Comparison of ENCODE assay signal across 15 cellular contexts in genomic region chr3:45497963-45498362, GRCh38.
DNase-seq lines count a peak whose midpoint lies in the region; FAIRE-seq and TF ChIP-seq lines count a peak whose summit lies in the region.
"Had no signal": no experiment of that assay in that cellular context is flagged by ENCODE, and none has a peak within 500 bp of the region (broad histone marks: within the 10 kb centered on the region; RNA-seq: fewer than 3 reads in every experiment).

No MANE protein-coding gene starts in this region.

- no peaks in the 10 kb centered on the region for H3K9me3 Mint-ChIP-seq in activated naive CD4-positive, alpha-beta T cell treated with anti-CD3 and anti-CD28 coated beads for 36 hours
- no peaks in the 10 kb centered on the region for H3K9me3 Mint-ChIP-seq in activated T-cell treated with anti-CD3 and anti-CD28 coated beads, Interleukin-2, amount 50 U/mL, for 24 hours
- H3K9me3 Mint-ChIP-seq: neural crest cell had no signal

- H3K4me3 Mint-ChIP-seq in activated naive CD4-positive, alpha-beta T cell treated with anti-CD3 and anti-CD28 coated beads for 36 hours: no peak overlapping the region
- H3K4me3 Mint-ChIP-seq in activated T-cell treated with anti-CD3 and anti-CD28 coated beads, Interleukin-2, amount 50 U/mL, for 24 hours: no peak overlapping the region
- H3K4me3 Mint-ChIP-seq: neural crest cell had no signal

- DNase-seq in activated naive CD4-positive, alpha-beta T cell treated with anti-CD3 and anti-CD28 coated beads for 36 hours: peak; percentile 54
- DNase-seq in activated naive CD4-positive, alpha-beta T cell treated with anti-CD3 and anti-CD28 coated beads, Interleukin-2, amount 50 U/mL, for 16 hours: no peak
- DNase-seq in activated T-cell treated with anti-CD3 and anti-CD28 coated beads, Interleukin-2, amount 50 U/mL, for 24 hours: no peak
- DNase-seq in fibroblast of villous mesenchyme (ENCODE audit: low read depth) (peak; percentile 33), SKM-1 treated with dmso at 0.1 percent for 144 hours (lab: John Stamatoyannopoulos, UW; ENCODE audit: unreplicated experiment) (no peak), urothelium cell line (ENCODE audit: low spot score) (no peak), NOMO-1 treated with DMSO at 0.1 percent for 48 hours (lab: John Stamatoyannopoulos, UW; ENCODE audit: unreplicated experiment) (no peak)
- DNase-seq: head of caudate nucleus, left cardiac atrium, SW 1271, upper lobe of left lung had no signal

- CTCF ChIA-PET in activated naive CD4-positive, alpha-beta T cell treated with anti-CD3 and anti-CD28 coated beads for 36 hours (lab: Charles Lee): interaction anchor here (1.8 kb wide), 1 partner anchor 13 kb away, joined by 13 read pairs; no protein-coding TSS in a partner anchor

- peaks cover 15% of the 10 kb centered on the region for H3K36me3 Mint-ChIP-seq in activated naive CD4-positive, alpha-beta T cell treated with anti-CD3 and anti-CD28 coated beads for 36 hours (ENCODE audit: low read depth)
- peaks cover 68% of the 10 kb centered on the region for H3K36me3 Mint-ChIP-seq in activated T-cell treated with anti-CD3 and anti-CD28 coated beads, Interleukin-2, amount 50 U/mL, for 24 hours (ENCODE audit: low read depth)

- FAIRE-seq in urothelium cell line (lab: Jason Lieb, UNC): no peak
- FAIRE-seq: GM12892, H1 had no signal

- peaks cover 21% of the 10 kb centered on the region for H3K36me3 ChIP-seq in thymus (ENCODE audit: control insufficient read depth, insufficient read depth)

- intact Hi-C loops in activated naive CD4-positive, alpha-beta T cell treated with anti-CD3 and anti-CD28 coated beads for 36 hours (cut with micrococcal nuclease): loop anchor here (2.0 to 5.0 kb wide), 2 partner anchors 273 to 286 kb away; no protein-coding TSS in a partner anchor

- H3K27ac ChIP-seq in thymus (ENCODE audit: low read depth): peak overlapping the region; percentile 65
- H3K27ac ChIP-seq: upper lobe of left lung had no signal

- no peak for TF ChIP-seq CTCF in fibroblast of villous mesenchyme (IDR thresholded peaks at IDR 0.05; ENCODE audit: insufficient read depth, low read depth, low read length)

- H3K4me3 ChIP-seq in fibroblast of villous mesenchyme (ENCODE audit: low read depth, low read length) (no peak overlapping the region), thymus (ENCODE audit: low read length) (no peak overlapping the region)
- H3K4me3 ChIP-seq: upper lobe of left lung had no signal

- H3K4me1 ChIP-seq in thymus (ENCODE audit: control insufficient read depth, insufficient read depth, low read length): peaks cover 9% of the 10 kb centered on the region
- H3K4me1 ChIP-seq: upper lobe of left lung had no signal

- H3K27ac Mint-ChIP-seq in activated naive CD4-positive, alpha-beta T cell treated with anti-CD3 and anti-CD28 coated beads for 36 hours: peak overlapping the region; percentile 36
- H3K27ac Mint-ChIP-seq in activated T-cell treated with anti-CD3 and anti-CD28 coated beads, Interleukin-2, amount 50 U/mL, for 24 hours: peak overlapping the region; percentile 66

- 9% methylated on average over 5 of the region's 5 CpGs for WGBS in thymus

- H3K4me1 Mint-ChIP-seq in activated naive CD4-positive, alpha-beta T cell treated with anti-CD3 and anti-CD28 coated beads for 36 hours (ENCODE audit: low read depth): peaks cover 25% of the 10 kb centered on the region
- H3K4me1 Mint-ChIP-seq in activated T-cell treated with anti-CD3 and anti-CD28 coated beads, Interleukin-2, amount 50 U/mL, for 24 hours (ENCODE audit: low read depth): peaks cover 17% of the 10 kb centered on the region
- H3K4me1 Mint-ChIP-seq: neural crest cell had no signal

- H3K9me3 ChIP-seq in thymus (ENCODE audit: control insufficient read depth): no peaks in the 10 kb centered on the region
- H3K9me3 ChIP-seq: upper lobe of left lung had no signal

- H3K27me3 ChIP-seq in thymus (ENCODE audit: control insufficient read depth, insufficient read depth): no peaks in the 10 kb centered on the region
- H3K27me3 ChIP-seq: upper lobe of left lung had no signal

- H3K27me3 Mint-ChIP-seq in activated naive CD4-positive, alpha-beta T cell treated with anti-CD3 and anti-CD28 coated beads for 36 hours (ENCODE audit: low read depth): no peaks in the 10 kb centered on the region
- no peaks in the 10 kb centered on the region for H3K27me3 Mint-ChIP-seq in activated T-cell treated with anti-CD3 and anti-CD28 coated beads, Interleukin-2, amount 50 U/mL, for 24 hours

Comparison
In these comparisons a context has a peak if more than half of its experiments do, and no peak if none do; other contexts are left out.
1. DNase-seq: peak in activated naive CD4-positive, alpha-beta T cell treated with anti-CD3 and anti-CD28 coated beads for 36 hours (single experiment) and fibroblast of villous mesenchyme (single experiment); none in activated naive CD4-positive, alpha-beta T cell treated with anti-CD3 and anti-CD28 coated beads, Interleukin-2, amount 50 U/mL, for 16 hours (single experiment), activated T-cell treated with anti-CD3 and anti-CD28 coated beads, Interleukin-2, amount 50 U/mL, for 24 hours (single experiment), SKM-1 treated with dmso at 0.1 percent for 144 hours (single experiment), urothelium cell line (single experiment) and NOMO-1 treated with DMSO at 0.1 percent for 48 hours (single experiment).